In the genomic region with DNA sequence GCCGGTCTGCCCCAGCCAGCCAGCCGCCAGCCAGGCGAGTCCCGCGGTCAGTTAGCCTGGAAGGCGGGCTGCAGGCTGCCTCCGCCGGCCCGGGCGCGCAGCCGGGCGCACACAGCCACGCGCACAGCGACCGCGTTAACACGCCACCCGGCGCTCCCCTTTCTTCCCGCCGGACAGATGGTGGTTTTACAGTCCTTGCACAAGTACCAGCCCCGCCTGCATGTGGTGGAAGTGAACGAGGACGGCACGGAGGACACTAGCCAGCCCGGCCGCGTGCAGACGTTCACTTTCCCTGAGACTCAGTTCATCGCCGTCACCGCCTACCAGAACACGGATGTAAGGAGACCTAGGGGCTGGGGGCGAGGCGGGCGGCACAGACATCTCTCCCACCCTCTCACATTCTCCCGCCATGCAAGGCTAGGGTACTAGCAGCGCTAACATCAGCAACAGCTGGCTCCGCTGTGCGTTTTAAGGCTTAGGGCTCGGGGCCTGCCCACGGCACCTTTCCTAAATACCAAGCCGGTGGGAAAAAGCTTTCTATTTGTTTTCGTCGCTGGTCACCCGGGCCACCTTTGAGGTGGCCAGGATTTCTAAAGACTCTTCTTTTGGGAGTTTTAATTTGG, we compare ENCODE assay signal across 9 cellular contexts. TPM values are rescaled to one million over a fixed set of nuclear protein-coding genes. Genes with fewer than 3 reads are reported as not detected.
DNase-seq lines count a peak whose midpoint lies in the region; ATAC-seq and TF ChIP-seq lines count a peak whose summit lies in the region.
"Had no signal": no experiment of that assay in that cellular context is flagged by ENCODE, and none has a peak within 500 bp of the region (broad histone marks: within the 10 kb centered on the region; RNA-seq: fewer than 3 reads in every experiment).

No MANE protein-coding gene starts in this region.

- H3K4me3 Mint-ChIP-seq in CD4-positive, alpha-beta memory T cell: peak overlapping the region in 6 of 8 donors; percentile 6 to 82 (median 72)
- H3K4me3 Mint-ChIP-seq in activated T-cell treated with anti-CD3 and anti-CD28 coated beads, Interleukin-2, amount 50 U/mL, for 24 hours: peak overlapping the region; percentile 62
- peak overlapping the region; percentile 65 for H3K4me3 Mint-ChIP-seq in memory B cell

- ATAC-seq in GM21526 (IDR thresholded peaks at IDR 0.05; ENCODE audit: low FRiP score, unreplicated experiment) (peak; percentile 30), memory B cell (ENCODE audit: low read depth) (no peak), HG02623 (IDR thresholded peaks at IDR 0.05; ENCODE audit: unreplicated experiment) (no peak)

- H3K4me3 ChIP-seq in CD4-positive, alpha-beta memory T cell (ENCODE audit: low read length in 2 of 2): no peak overlapping the region
- H3K4me3 ChIP-seq in uterus: no peak overlapping the region

- no peak for TF ChIP-seq POLR2A in uterus (IDR thresholded peaks at IDR 0.05)

- H3K27ac Mint-ChIP-seq in CD4-positive, alpha-beta memory T cell: peak overlapping the region in 1 of 7 donors; percentile 3
- H3K27ac Mint-ChIP-seq in activated T-cell treated with anti-CD3 and anti-CD28 coated beads, Interleukin-2, amount 50 U/mL, for 24 hours: peak overlapping the region; percentile 58
- peak overlapping the region; percentile 65 for H3K27ac Mint-ChIP-seq in memory B cell

- peaks cover 0 to 10% (median 3%) of the 10 kb centered on the region in 8 donors for H3K9me3 Mint-ChIP-seq in CD4-positive, alpha-beta memory T cell
- no peaks in the 10 kb centered on the region for H3K9me3 Mint-ChIP-seq in activated T-cell treated with anti-CD3 and anti-CD28 coated beads, Interleukin-2, amount 50 U/mL, for 24 hours
- no peaks in the 10 kb centered on the region for H3K9me3 Mint-ChIP-seq in memory B cell

- H3K4me1 Mint-ChIP-seq in CD4-positive, alpha-beta memory T cell: peaks cover 39 to 61% (median 50%) of the 10 kb centered on the region in 4 donors
- H3K4me1 Mint-ChIP-seq in activated T-cell treated with anti-CD3 and anti-CD28 coated beads, Interleukin-2, amount 50 U/mL, for 24 hours (ENCODE audit: low read depth): peaks cover 55% of the 10 kb centered on the region
- peaks cover 36% of the 10 kb centered on the region for H3K4me1 Mint-ChIP-seq in memory B cell

- peaks cover 86% of the 10 kb centered on the region for H3K27me3 ChIP-seq in CD4-positive, alpha-beta memory T cell (ENCODE audit: insufficient read depth, low read length)
- H3K27me3 ChIP-seq in uterus: peaks cover 13 to 74% of the 10 kb centered on the region in 2 donors

- H3K27ac ChIP-seq in CD4-positive, alpha-beta memory T cell (ENCODE audit: low read depth, low read length): no peak overlapping the region
- H3K27ac ChIP-seq in uterus: no peak overlapping the region

- H3K9me3 ChIP-seq in CD4-positive, alpha-beta memory T cell (ENCODE audit: control insufficient read depth in 1 of 2, low read length in 2 of 2): no peaks in the 10 kb centered on the region
- H3K9me3 ChIP-seq in uterus: no peaks in the 10 kb centered on the region

- no peaks in the 10 kb centered on the region for H3K36me3 ChIP-seq in CD4-positive, alpha-beta memory T cell (ENCODE audit: insufficient read depth, low read length)
- H3K36me3 ChIP-seq in uterus: no peaks in the 10 kb centered on the region

- no peak for DNase-seq in CD4-positive, alpha-beta memory T cell
- DNase-seq in activated T-cell treated with anti-CD3 and anti-CD28 coated beads, Interleukin-2, amount 50 U/mL, for 24 hours: peak; percentile 39
- DNase-seq in memory B cell (ENCODE audit: low spot score in 2 of 2): peak in 1 of 2 donors; percentile 14
- no peak for DNase-seq in cortex of kidney (lab: John Stamatoyannopoulos, UW)
- no peak for DNase-seq in uterus
- DNase-seq in NCI-H2107 (lab: John Stamatoyannopoulos, UW): no peak
- DNase-seq: NCI-H1436 treated with DMSO at 0.1 percent for 48 hours had no signal

- no peak for TF ChIP-seq CTCF in uterus (IDR thresholded peaks at IDR 0.05)

- peaks cover 72 to 79% of the 10 kb centered on the region in 2 donors for H3K27me3 Mint-ChIP-seq in CD4-positive, alpha-beta memory T cell
- H3K27me3 Mint-ChIP-seq in activated T-cell treated with anti-CD3 and anti-CD28 coated beads, Interleukin-2, amount 50 U/mL, for 24 hours: peaks cover 95% of the 10 kb centered on the region
- H3K27me3 Mint-ChIP-seq in memory B cell: peaks cover 47% of the 10 kb centered on the region

- no peaks in the 10 kb centered on the region for H3K36me3 Mint-ChIP-seq in CD4-positive, alpha-beta memory T cell
- no peaks in the 10 kb centered on the region for H3K36me3 Mint-ChIP-seq in activated T-cell treated with anti-CD3 and anti-CD28 coated beads, Interleukin-2, amount 50 U/mL, for 24 hours (ENCODE audit: low read depth)
- H3K36me3 Mint-ChIP-seq in memory B cell: no peaks in the 10 kb centered on the region

- POLR2A ChIA-PET in CD4-positive, alpha-beta memory T cell (lab: Charles Lee; ENCODE audit: partially characterized antibody): no interaction called here

- intact Hi-C loops in CD4-positive, alpha-beta memory T cell (cut with micrococcal nuclease): loop anchor here (5.0 to 10.0 kb wide), 2 partner anchors 112 to 536 kb away; a partner anchor contains a TSS
- intact Hi-C loops in uterus (cut with DNase I; ENCODE audit: low total_unique reads): no loop called here

- H3K4me1 ChIP-seq in CD4-positive, alpha-beta memory T cell (ENCODE audit: insufficient read depth, low read length): peaks cover 54% of the 10 kb centered on the region
- H3K4me1 ChIP-seq in uterus: peaks cover 0 to 12% of the 10 kb centered on the region in 2 donors

- CTCF ChIA-PET in CD4-positive, alpha-beta memory T cell (lab: Charles Lee; ENCODE audit: partially characterized antibody): no interaction called here

RNA-seq across cellular contexts. Expression of a gene that starts 2.7 kb away (rescaled TPM):
- not detected for total RNA-seq in CD4-positive, alpha-beta memory T cell
- polyA plus RNA-seq in CD4-positive, alpha-beta memory T cell: not detected
- total RNA-seq in uterus: not detected
